Comparison of ENCODE assay signal across 11 cellular contexts in genomic region chr3:11530153-11530721, GRCh38.
A peak's percentile ranks its signal among the peaks of the same experiment; 100 is the strongest.
DNase-seq lines count a peak whose midpoint lies in the region; ATAC-seq and TF ChIP-seq lines count a peak whose summit lies in the region.
"Had no signal": no experiment of that assay in that cellular context is flagged by ENCODE, and none has a peak within 500 bp of the region (broad histone marks: within the 10 kb centered on the region; RNA-seq: fewer than 3 reads in every experiment).

No MANE protein-coding gene starts in this region.

- H3K4me1 Mint-ChIP-seq in activated naive CD8-positive, alpha-beta T cell treated with anti-CD3 and anti-CD28 coated beads, Interleukin-2, amount 50 U/mL, for 24 hours = no peaks in the 10 kb centered on the region
- H3K4me1 Mint-ChIP-seq: stimulated activated naive CD8-positive, alpha-beta T cell treated with anti-CD3 and anti-CD28 coated beads, Interleukin-15, amount 100 ng/mL, for 72 hours had no signal

- H3K4me3 ChIP-seq in hepatocyte (no peak overlapping the region), thyroid gland (replicated peaks in 1 of 3) (no peak overlapping the region)

- WGBS in hepatocyte (ENCODE audit: low lambda C conversion rate, missing lambda C conversion rate) = 50% methylated on average over 11 of the region's 11 CpGs
- 51 to 54% methylated on average over 11 of the region's 11 CpGs for WGBS in thyroid gland, 2 donors

- no peak for ATAC-seq in activated naive CD8-positive, alpha-beta T cell treated with anti-CD3 and anti-CD28 coated beads, Interleukin-2, amount 50 U/mL, for 24 hours
- ATAC-seq: stimulated activated naive CD8-positive, alpha-beta T cell treated with anti-CD3 and anti-CD28 coated beads, Interleukin-15, amount 100 ng/mL, for 72 hours had no signal

- H3K27me3 ChIP-seq in hepatocyte (no peaks in the 10 kb centered on the region), thyroid gland (no peaks in the 10 kb centered on the region)

- H3K9me3 ChIP-seq in hepatocyte (ENCODE audit: low read depth) = no peaks in the 10 kb centered on the region
- no peaks in the 10 kb centered on the region for H3K9me3 ChIP-seq in thyroid gland

- TF ChIP-seq CTCF in hepatocyte (IDR thresholded peaks at IDR 0.05; ENCODE audit: poor library complexity) (peak; percentile 16), thyroid gland (IDR thresholded peaks at IDR 0.05) (peak in 2 of 6 experiments; percentile 15 to 34), GM13976 (IDR thresholded peaks at IDR 0.05; ENCODE audit: borderline replicate concordance, control extremely low read depth, extremely low read depth, insufficient read depth, missing control alignments) (no peak)

- TF ChIP-seq POLR2A in thyroid gland (IDR thresholded peaks at IDR 0.05) = peak in 1 of 2 donors; percentile 47

- no peak overlapping the region for H2AFZ ChIP-seq in hepatocyte
- H2AFZ ChIP-seq: parathyroid adenoma had no signal

- H3K4me1 ChIP-seq in hepatocyte (ENCODE audit: insufficient read depth) (peaks cover 19% of the 10 kb centered on the region), thyroid gland (peaks cover 29 to 51% of the 10 kb centered on the region in 2 donors)
- H3K4me1 ChIP-seq: parathyroid adenoma had no signal

- in situ Hi-C loops in GM13976 (cut with MboI; ENCODE audit: low sequenced_read_pairs, unreplicated experiment) = no loop called here

- H3K27ac ChIP-seq in hepatocyte (no peak overlapping the region), thyroid gland (peak overlapping the region in 2 of 3 donors; percentile 48 to 60)
- H3K27ac ChIP-seq: parathyroid adenoma had no signal

- no peak overlapping the region for H3K4me2 ChIP-seq in hepatocyte

- peaks cover 7% of the 10 kb centered on the region for H3K36me3 Mint-ChIP-seq in activated naive CD8-positive, alpha-beta T cell treated with anti-CD3 and anti-CD28 coated beads, Interleukin-2, amount 50 U/mL, for 24 hours (ENCODE audit: low read depth)

- H3K4me3 Mint-ChIP-seq in activated naive CD8-positive, alpha-beta T cell treated with anti-CD3 and anti-CD28 coated beads, Interleukin-2, amount 50 U/mL, for 24 hours = no peak overlapping the region
- H3K4me3 Mint-ChIP-seq: activated CD4-positive, alpha-beta T cell treated with anti-CD3 and anti-CD28 coated beads, Interleukin-2, amount 10 ng/mL, durations not matched to agents 7 days and 5 days; stimulated activated naive CD8-positive, alpha-beta T cell treated with anti-CD3 and anti-CD28 coated beads, Interleukin-15, amount 100 ng/mL, for 72 hours had no signal

- H3K9me3 Mint-ChIP-seq in activated naive CD8-positive, alpha-beta T cell treated with anti-CD3 and anti-CD28 coated beads, Interleukin-2, amount 50 U/mL, for 24 hours = peaks cover 3% of the 10 kb centered on the region
- H3K9me3 Mint-ChIP-seq: stimulated activated naive CD8-positive, alpha-beta T cell treated with anti-CD3 and anti-CD28 coated beads, Interleukin-15, amount 100 ng/mL, for 72 hours had no signal

- no peaks in the 10 kb centered on the region for H3K9me2 ChIP-seq in hepatocyte (replicated peaks; ENCODE audit: insufficient read depth)

- no peaks in the 10 kb centered on the region for H3K27me3 Mint-ChIP-seq in activated naive CD8-positive, alpha-beta T cell treated with anti-CD3 and anti-CD28 coated beads, Interleukin-2, amount 50 U/mL, for 24 hours
- H3K27me3 Mint-ChIP-seq: activated CD4-positive, alpha-beta T cell treated with anti-CD3 and anti-CD28 coated beads, Interleukin-2, amount 10 ng/mL, durations not matched to agents 7 days and 5 days; stimulated activated naive CD8-positive, alpha-beta T cell treated with anti-CD3 and anti-CD28 coated beads, Interleukin-15, amount 100 ng/mL, for 72 hours had no signal

- no peaks in the 10 kb centered on the region for H4K20me1 ChIP-seq in hepatocyte (ENCODE audit: insufficient read depth, poor library complexity, severe bottlenecking)

- intact Hi-C loops in thyroid gland (cut with DNase I) = no loop called here

- no peak overlapping the region for H3K27ac Mint-ChIP-seq in activated naive CD8-positive, alpha-beta T cell treated with anti-CD3 and anti-CD28 coated beads, Interleukin-2, amount 50 U/mL, for 24 hours
- H3K27ac Mint-ChIP-seq: activated CD4-positive, alpha-beta T cell treated with anti-CD3 and anti-CD28 coated beads, Interleukin-2, amount 10 ng/mL, durations not matched to agents 7 days and 5 days had no signal

- DNase-seq in HT1080 (ENCODE audit: low read depth) (peak; percentile 70), amniotic stem cell (lab: John Stamatoyannopoulos, UW) (peak; percentile 73), hepatocyte (ENCODE audit: low spot score) (peak; percentile 70), thyroid gland (peak; percentile 87 to 89), GM13976 (ENCODE audit: low spot score) (no peak)
- no peak for DNase-seq in central memory CD4-positive, alpha-beta T cell
- DNase-seq in activated naive CD8-positive, alpha-beta T cell treated with anti-CD3 and anti-CD28 coated beads, Interleukin-2, amount 50 U/mL, for 24 hours = no peak
- DNase-seq: activated CD4-positive, alpha-beta T cell treated with anti-CD3 and anti-CD28 coated beads, Interleukin-2, amount 10 ng/mL, durations not matched to agents 7 days and 5 days; NCI-H82; stimulated activated naive CD8-positive, alpha-beta T cell treated with anti-CD3 and anti-CD28 coated beads, Interleukin-15, amount 100 ng/mL, for 72 hours had no signal

- no peaks in the 10 kb centered on the region for H3K36me3 ChIP-seq in hepatocyte (replicated peaks; ENCODE audit: insufficient read depth, low read depth)
- no peaks in the 10 kb centered on the region for H3K36me3 ChIP-seq in thyroid gland

- no peaks in the 10 kb centered on the region for H3K79me2 ChIP-seq in hepatocyte

Comparison
In these comparisons a context has a peak if more than half of its experiments do, and no peak if none do; other contexts are left out.
1. DNase-seq: peak in HT1080 (single experiment), amniotic stem cell (single experiment), hepatocyte (single experiment) and thyroid gland (2 of 2); none in GM13976 (single experiment), central memory CD4-positive, alpha-beta T cell (single experiment) and activated naive CD8-positive, alpha-beta T cell treated with anti-CD3 and anti-CD28 coated beads, Interleukin-2, amount 50 U/mL, for 24 hours (single experiment).